23 cellular contexts compared by ENCODE assay signal in genomic region chr4:88757776-88758175, GRCh38.
DNase-seq lines count a peak whose midpoint lies in the region; ATAC-seq and TF ChIP-seq lines count a peak whose summit lies in the region.
"Had no signal": no experiment of that assay in that cellular context is flagged by ENCODE, and none has a peak within 500 bp of the region (broad histone marks: within the 10 kb centered on the region; RNA-seq: fewer than 3 reads in every experiment).

No MANE protein-coding gene starts in this region.

- peak overlapping the region; percentile 60; the same call in 1 of the 2 replicates for H3K4ac ChIP-seq in IMR-90 (ENCODE audit: low read depth, low read length)

- no CpG with 5 or more reads among the region's 6 CpGs for WGBS in IMR-90 (ENCODE audit: extremely low coverage in 2 of 2, insufficient read length in 1 of 2), 2 experiments

- intact Hi-C loops in IMR-90 (cut with micrococcal nuclease) = no loop called here
- intact Hi-C loops in lower lobe of right lung (cut with DNase I) = no loop called here

- H3K4me3 ChIP-seq in IMR-90 (ENCODE audit: insufficient read depth, low read depth, low read length) (no peak overlapping the region), lower lobe of right lung (peak overlapping the region; percentile 25), subcutaneous abdominal adipose tissue (ENCODE audit: low read depth in 1 of 5, low read length in 5 of 5) (peak overlapping the region; percentile 22 to 62 (median 58))
- H3K4me3 ChIP-seq: thoracic aorta had no signal

- POLR2A ChIA-PET in IMR-90 (lab: Charles Lee; ENCODE audit: unreplicated experiment) = no interaction called here

- H3K56ac ChIP-seq in IMR-90 (ENCODE audit: extremely low read depth, insufficient read depth, low read length) = no peak overlapping the region

- H3K9ac ChIP-seq in IMR-90 (ENCODE audit: low read depth, low read length) = no peak overlapping the region
- peak overlapping the region in 3 of 5 donors; percentile 7 to 55 (median 48) for H3K9ac ChIP-seq in subcutaneous abdominal adipose tissue (ENCODE audit: low read length in 5 of 5)

- H2BK120ac ChIP-seq in IMR-90 (ENCODE audit: low read depth, low read length) = no peak overlapping the region; the same call in 1 of the 2 replicates

- CTCF ChIA-PET in IMR-90 (lab: Yijun Ruan, JAX) = no interaction called here

- DNase-seq in IMR-90 (no peak), lower lobe of right lung (no peak), NCI-H1048 (lab: John Stamatoyannopoulos, UW) (no peak), islet precursor cell (no peak)
- DNase-seq: ACHN; activated CD4-positive, alpha-beta T cell treated with anti-CD3 and anti-CD28 coated beads, Interleukin-2, amount 50 U/mL, for 48 hours; activated naive CD4-positive, alpha-beta T cell treated with Interleukin-2 at 50 U/mL for 16 hours; activated T-cell treated with anti-CD3 and anti-CD28 coated beads, Interleukin-2, amount 50 U/mL, for 72 hours; CD4-positive, alpha-beta memory T cell; DND-41; hippocampal formation; left colon; NCI-H187 treated with DMSO at 0.1 percent for 48 hours; NCI-H526 treated with DMSO at 0.1 percent for 48 hours; NK-92 treated with Interleukin-12 subunit alpha and Interleukin-12 subunit beta, amount 100 ng/mL, for 24 hours; stimulated activated naive CD4-positive, alpha-beta T cell treated with Interleukin-2 at 50 U/mL for 16 hours had no signal

- no TSS peak for BruUV-seq in IMR-90 (replicated peaks; lab: Mats Ljungman, UMichigan)

- peaks cover 4% of the 10 kb centered on the region for H3K36me3 Mint-ChIP-seq in brain

- H3K4me3 Mint-ChIP-seq in brain = peak overlapping the region; percentile 19 to 92 (median 82)
- H3K4me3 Mint-ChIP-seq: activated T-cell treated with anti-CD3 and anti-CD28 coated beads, Interleukin-2, amount 50 U/mL, for 72 hours; B cell; CD4-positive, alpha-beta memory T cell had no signal

- no peak overlapping the region for H3K23ac ChIP-seq in IMR-90 (ENCODE audit: low read depth, low read length)

- no peak overlapping the region for H3K4me2 ChIP-seq in IMR-90 (ENCODE audit: low read depth, low read length)

- H4K5ac ChIP-seq in IMR-90 (ENCODE audit: low read depth, low read length) = no peak overlapping the region

- H4K20me1 ChIP-seq in IMR-90 (ENCODE audit: insufficient read depth, low read length) = no peaks in the 10 kb centered on the region

- 0 out of 4 replicates have a peak, but pooled peaks cover 0 to 3% of the 10 kb centered on the region in 2 experiments for H3K79me1 ChIP-seq in IMR-90 (ENCODE audit: low read depth in 1 of 2, low read length in 2 of 2)

- no peak overlapping the region for H2BK5ac ChIP-seq in IMR-90 (ENCODE audit: low read depth, low read length, poor library complexity, severe bottlenecking)

- in situ Hi-C loops in IMR-90 (cut with MboI; ENCODE audit: low sequenced_read_pairs) = no loop called here

- no peak overlapping the region for H3K18ac ChIP-seq in IMR-90 (ENCODE audit: low read depth, low read length)

- H3K27ac Mint-ChIP-seq in brain = peak overlapping the region; percentile 77 to 96 (median 89)
- H3K27ac Mint-ChIP-seq: activated T-cell treated with anti-CD3 and anti-CD28 coated beads, Interleukin-2, amount 50 U/mL, for 72 hours; B cell; CD4-positive, alpha-beta memory T cell had no signal

- peaks cover 9% of the 10 kb centered on the region for H3K4me1 ChIP-seq in IMR-90 (ENCODE audit: control insufficient read depth, insufficient read depth, low read length)
- peaks cover 3% of the 10 kb centered on the region for H3K4me1 ChIP-seq in lower lobe of right lung
- H3K4me1 ChIP-seq in subcutaneous abdominal adipose tissue (ENCODE audit: control insufficient read depth in 5 of 5, insufficient read depth in 5 of 5, low read length in 5 of 5) = peaks cover 6 to 63% (median 42%) of the 10 kb centered on the region in 5 donors

- no peak overlapping the region for H2AFZ ChIP-seq in IMR-90 (replicated peaks; ENCODE audit: low read length, poor library complexity)

- H3K9me1 ChIP-seq in IMR-90 (ENCODE audit: insufficient read depth, low read length) = peaks cover 20% of the 10 kb centered on the region

- H3K27me3 ChIP-seq in IMR-90 (ENCODE audit: control insufficient read depth, insufficient read depth, low read length) (no peaks in the 10 kb centered on the region), lower lobe of right lung (ENCODE audit: low read depth) (no peaks in the 10 kb centered on the region), subcutaneous abdominal adipose tissue (ENCODE audit: control insufficient read depth in 5 of 5, insufficient read depth in 4 of 5, low read length in 5 of 5) (no peaks in the 10 kb centered on the region)

- H3K9me3 Mint-ChIP-seq in brain = no peaks in the 10 kb centered on the region
- H3K9me3 Mint-ChIP-seq: activated T-cell treated with anti-CD3 and anti-CD28 coated beads, Interleukin-2, amount 50 U/mL, for 72 hours; CD4-positive, alpha-beta memory T cell had no signal

- no peak for ATAC-seq in IMR-90 (ENCODE audit: low read depth)
- ATAC-seq in lower lobe of right lung = no peak
- no peak for ATAC-seq in GM21447 (IDR thresholded peaks at IDR 0.05; ENCODE audit: unreplicated experiment)
- ATAC-seq: activated CD4-positive, CD25-positive, alpha-beta regulatory T cell treated with anti-CD3 and anti-CD28 coated beads, Interleukin-2, amount 50 U/mL, for 24 hours; activated T-cell treated with anti-CD3 and anti-CD28 coated beads, Interleukin-2, amount 50 U/mL, for 72 hours; HCT116; left colon had no signal

- H3K4me1 Mint-ChIP-seq in brain = peaks cover 72% of the 10 kb centered on the region
- H3K4me1 Mint-ChIP-seq: B cell; CD4-positive, alpha-beta memory T cell had no signal

- H3K27me3 Mint-ChIP-seq in brain = no peaks in the 10 kb centered on the region
- H3K27me3 Mint-ChIP-seq: CD4-positive, alpha-beta memory T cell had no signal

- H2AK5ac ChIP-seq in IMR-90 (ENCODE audit: low read depth, low read length) = 0 out of 2 replicates have a peak overlapping the region, but pooled peaks have one; percentile 35

- H2BK15ac ChIP-seq in IMR-90 (ENCODE audit: low read depth, low read length) = no peak overlapping the region

- H3K27ac ChIP-seq in IMR-90 (ENCODE audit: insufficient read depth, low read length) (no peak overlapping the region), lower lobe of right lung (no peak overlapping the region), subcutaneous abdominal adipose tissue (ENCODE audit: low read depth, low read length) (peak overlapping the region; percentile 82)
- H3K27ac ChIP-seq: thoracic aorta had no signal

- no peak for TF ChIP-seq POLR2A in IMR-90 (IDR thresholded peaks at IDR 0.05; ENCODE audit: low read depth, low read length)

- H2BK20ac ChIP-seq in IMR-90 (ENCODE audit: low read depth, low read length) = 0 out of 2 replicates have a peak overlapping the region, but pooled peaks have one; percentile 11

- H3K14ac ChIP-seq in IMR-90 (replicated peaks; ENCODE audit: low read depth, low read length) = 0 out of 2 replicates have a peak overlapping the region, but pooled peaks have one; percentile 32

- H2AK9ac ChIP-seq in IMR-90 (replicated peaks; ENCODE audit: low read depth, low read length, poor library complexity) = no peak overlapping the region

- TF ChIP-seq RAD21 in IMR-90 (IDR thresholded peaks at IDR 0.05; ENCODE audit: low read length) = no peak

- H4K91ac ChIP-seq in IMR-90 (ENCODE audit: insufficient read depth, low read depth, low read length) = no peak overlapping the region

- TF ChIP-seq CTCF in IMR-90 (conservative IDR thresholded peaks at IDR 0.05; ENCODE audit: low read depth, low read length) (no peak), brain (conservative IDR thresholded peaks at IDR 0.05) (no peak), lower lobe of right lung (IDR thresholded peaks at IDR 0.05) (no peak)

- no peaks in the 10 kb centered on the region for H3K9me3 ChIP-seq in IMR-90 (ENCODE audit: control insufficient read depth, insufficient read depth, low read length)
- H3K9me3 ChIP-seq in lower lobe of right lung = no peaks in the 10 kb centered on the region
- no peaks in the 10 kb centered on the region for H3K9me3 ChIP-seq in subcutaneous abdominal adipose tissue (ENCODE audit: control insufficient read depth in 5 of 5, low read length in 5 of 5)
- H3K9me3 ChIP-seq: thoracic aorta had no signal

- no peak overlapping the region for H4K8ac ChIP-seq in IMR-90 (ENCODE audit: low read depth in 2 of 2, low read length in 2 of 2)

- H3K36me3 ChIP-seq in IMR-90 (ENCODE audit: control insufficient read depth, insufficient read depth, low read length) = peaks cover 10% of the 10 kb centered on the region
- peaks cover 10% of the 10 kb centered on the region for H3K36me3 ChIP-seq in lower lobe of right lung
- peaks cover 15 to 43% (median 34%) of the 10 kb centered on the region in 5 donors for H3K36me3 ChIP-seq in subcutaneous abdominal adipose tissue (ENCODE audit: control insufficient read depth in 5 of 5, insufficient read depth in 5 of 5, low read length in 5 of 5)

- dilution Hi-C loops in IMR-90 (cut with HindIII; ENCODE audit: low sequenced_read_pairs, unreplicated experiment) = no loop called here

TF ChIP-seq in IMR-90, 13 proteins besides CTCF, POLR2A, EP300 and RAD21:
- no peak for TF ChIP-seq MXI1 (IDR thresholded peaks at IDR 0.05; ENCODE audit: borderline replicate concordance, low read depth, low read length)
- no peak for TF ChIP-seq USF2 (IDR thresholded peaks at IDR 0.05; ENCODE audit: low read depth, low read length)
- no peak for TF ChIP-seq FOS (IDR thresholded peaks at IDR 0.05; ENCODE audit: low read depth, low read length)
- TF ChIP-seq NFE2L2 (IDR thresholded peaks at IDR 0.05; ENCODE audit: low read depth, low read length) = no peak
- TF ChIP-seq CHD1 (IDR thresholded peaks at IDR 0.05; ENCODE audit: low read depth, low read length) = no peak
- TF ChIP-seq BHLHE40 (IDR thresholded peaks at IDR 0.05; ENCODE audit: low read depth, low read length) = no peak
